In the genomic region with DNA sequence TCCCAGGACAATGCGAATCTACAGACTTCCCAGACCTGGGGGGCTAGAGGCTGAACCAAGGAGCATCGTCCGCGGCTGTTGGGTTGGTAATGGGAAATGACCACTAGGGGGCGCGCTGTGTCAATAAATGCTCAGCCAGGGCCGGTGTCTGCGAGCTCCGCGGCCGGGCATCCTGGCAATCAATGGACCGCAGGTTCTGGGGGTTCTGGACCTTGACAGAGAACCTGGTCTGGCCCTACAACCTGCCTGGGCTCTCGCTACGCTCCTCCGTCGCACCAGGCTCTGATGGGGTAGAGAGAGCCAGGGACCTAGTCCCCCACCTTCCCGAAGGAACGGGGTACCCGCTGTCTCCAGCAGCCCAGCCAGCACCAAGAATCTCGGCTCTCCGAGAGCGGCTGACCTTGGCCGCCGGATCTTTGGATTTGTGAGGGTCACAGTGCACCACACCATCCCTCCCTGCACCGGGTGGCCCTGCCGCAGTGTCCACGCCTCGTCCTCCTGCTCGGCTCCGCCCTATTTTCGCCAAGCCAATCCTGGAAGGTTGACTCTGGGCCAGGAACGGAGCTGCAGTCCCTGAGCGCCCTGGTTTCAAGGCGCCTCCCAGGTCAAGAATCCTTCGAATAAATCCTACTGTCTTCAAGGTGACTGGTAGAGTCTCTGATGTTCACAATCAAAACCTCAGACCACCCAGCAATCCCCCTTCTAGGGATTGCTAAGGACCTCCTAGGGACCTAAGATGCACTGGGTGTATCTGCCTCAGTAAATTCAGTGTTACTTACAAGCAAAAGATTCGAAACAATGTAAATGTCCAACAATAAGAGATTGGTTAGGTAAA, we compare ENCODE assay signal across 1 cellular context.
TF ChIP-seq lines count a peak whose summit lies in the region.

No MANE protein-coding gene starts in this region.

TF ChIP-seq in HepG2, 621 proteins besides CTCF, POLR2A, EP300 and RAD21 (continued from another document and continues in another):
- TF ChIP-seq ZFAT (CRISPR knock-in tag; conservative IDR thresholded peaks at IDR 0.05): 0 out of 2 replicates have a peak, but pooled peaks have one; percentile 60
- TF ChIP-seq, protein P1, sequence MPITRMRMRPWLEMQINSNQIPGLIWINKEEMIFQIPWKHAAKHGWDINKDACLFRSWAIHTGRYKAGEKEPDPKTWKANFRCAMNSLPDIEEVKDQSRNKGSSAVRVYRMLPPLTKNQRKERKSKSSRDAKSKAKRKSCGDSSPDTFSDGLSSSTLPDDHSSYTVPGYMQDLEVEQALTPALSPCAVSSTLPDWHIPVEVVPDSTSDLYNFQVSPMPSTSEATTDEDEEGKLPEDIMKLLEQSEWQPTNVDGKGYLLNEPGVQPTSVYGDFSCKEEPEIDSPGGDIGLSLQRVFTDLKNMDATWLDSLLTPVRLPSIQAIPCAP (CRISPR knock-in tag; IDR thresholded peaks at IDR 0.05; ENCODE audit: low read depth): no peak
- peak; percentile 44; the same call in 1 of the 2 replicates for TF ChIP-seq NR2F6 (IDR thresholded peaks at IDR 0.05)
- peak; percentile 68 for TF ChIP-seq NR2F6 (CRISPR knock-in tag; IDR thresholded peaks at IDR 0.05)
- no peak; the same call in 1 of the 2 replicates for TF ChIP-seq ZNF33B (CRISPR knock-in tag; IDR thresholded peaks at IDR 0.05)
- no peak for TF ChIP-seq MAFK (conservative IDR thresholded peaks at IDR 0.05 in 1 of 2, IDR thresholded peaks at IDR 0.05 in 1 of 2; ENCODE audit: low read length in 2 of 2)
- TF ChIP-seq, protein P2, sequence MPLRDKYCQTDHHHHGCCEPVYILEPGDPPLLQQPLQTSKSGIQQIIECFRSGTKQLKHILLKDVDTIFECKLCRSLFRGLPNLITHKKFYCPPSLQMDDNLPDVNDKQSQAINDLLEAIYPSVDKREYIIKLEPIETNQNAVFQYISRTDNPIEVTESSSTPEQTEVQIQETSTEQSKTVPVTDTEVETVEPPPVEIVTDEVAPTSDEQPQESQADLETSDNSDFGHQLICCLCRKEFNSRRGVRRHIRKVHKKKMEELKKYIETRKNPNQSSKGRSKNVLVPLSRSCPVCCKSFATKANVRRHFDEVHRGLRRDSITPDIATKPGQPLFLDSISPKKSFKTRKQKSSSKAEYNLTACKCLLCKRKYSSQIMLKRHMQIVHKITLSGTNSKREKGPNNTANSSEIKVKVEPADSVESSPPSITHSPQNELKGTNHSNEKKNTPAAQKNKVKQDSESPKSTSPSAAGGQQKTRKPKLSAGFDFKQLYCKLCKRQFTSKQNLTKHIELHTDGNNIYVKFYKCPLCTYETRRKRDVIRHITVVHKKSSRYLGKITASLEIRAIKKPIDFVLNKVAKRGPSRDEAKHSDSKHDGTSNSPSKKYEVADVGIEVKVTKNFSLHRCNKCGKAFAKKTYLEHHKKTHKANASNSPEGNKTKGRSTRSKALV (CRISPR knock-in tag; IDR thresholded peaks at IDR 0.05): peak; percentile 64; the same call in 1 of the 2 replicates
- TF ChIP-seq ZSCAN9 (CRISPR knock-in tag; IDR thresholded peaks at IDR 0.05; ENCODE audit: borderline replicate concordance): 0 out of 2 replicates have a peak, but pooled peaks have one; percentile 19
- no peak; the same call in 1 of the 2 replicates for TF ChIP-seq SMAD1 (CRISPR knock-in tag; IDR thresholded peaks at IDR 0.05; ENCODE audit: borderline replicate concordance, low read depth)
- no peak for TF ChIP-seq ZNF33A (CRISPR knock-in tag; IDR thresholded peaks at IDR 0.05; ENCODE audit: borderline replicate concordance)
- no peak for TF ChIP-seq BRCA1 (CRISPR knock-in tag; IDR thresholded peaks at IDR 0.05)
- TF ChIP-seq ARHGAP35 (CRISPR knock-in tag; IDR thresholded peaks at IDR 0.05; ENCODE audit: borderline replicate concordance): no peak; the same call in 1 of the 2 replicates
- TF ChIP-seq TBX2 (CRISPR knock-in tag; IDR thresholded peaks at IDR 0.05; ENCODE audit: borderline replicate concordance): peak; percentile 89; the same call in 1 of the 2 replicates
- peak; percentile 46; the same call in 1 of the 2 replicates for TF ChIP-seq IRF2 (CRISPR knock-in tag; IDR thresholded peaks at IDR 0.05)
- no peak for TF ChIP-seq ZNF24 (IDR thresholded peaks at IDR 0.05)
- no peak for TF ChIP-seq ZNF382 (CRISPR knock-in tag; IDR thresholded peaks at IDR 0.05; ENCODE audit: borderline replicate concordance)
- no peak for TF ChIP-seq PLRG1 (conservative IDR thresholded peaks at IDR 0.05)
- TF ChIP-seq CSRNP1 (CRISPR knock-in tag; IDR thresholded peaks at IDR 0.05): peak; percentile 87; the same call in 1 of the 2 replicates
- TF ChIP-seq ZNF207 (IDR thresholded peaks at IDR 0.05; ENCODE audit: borderline replicate concordance): no peak
- TF ChIP-seq EZH2 (conservative IDR thresholded peaks at IDR 0.05; ENCODE audit: low read depth, low read length): no peak
- TF ChIP-seq, protein P3, sequence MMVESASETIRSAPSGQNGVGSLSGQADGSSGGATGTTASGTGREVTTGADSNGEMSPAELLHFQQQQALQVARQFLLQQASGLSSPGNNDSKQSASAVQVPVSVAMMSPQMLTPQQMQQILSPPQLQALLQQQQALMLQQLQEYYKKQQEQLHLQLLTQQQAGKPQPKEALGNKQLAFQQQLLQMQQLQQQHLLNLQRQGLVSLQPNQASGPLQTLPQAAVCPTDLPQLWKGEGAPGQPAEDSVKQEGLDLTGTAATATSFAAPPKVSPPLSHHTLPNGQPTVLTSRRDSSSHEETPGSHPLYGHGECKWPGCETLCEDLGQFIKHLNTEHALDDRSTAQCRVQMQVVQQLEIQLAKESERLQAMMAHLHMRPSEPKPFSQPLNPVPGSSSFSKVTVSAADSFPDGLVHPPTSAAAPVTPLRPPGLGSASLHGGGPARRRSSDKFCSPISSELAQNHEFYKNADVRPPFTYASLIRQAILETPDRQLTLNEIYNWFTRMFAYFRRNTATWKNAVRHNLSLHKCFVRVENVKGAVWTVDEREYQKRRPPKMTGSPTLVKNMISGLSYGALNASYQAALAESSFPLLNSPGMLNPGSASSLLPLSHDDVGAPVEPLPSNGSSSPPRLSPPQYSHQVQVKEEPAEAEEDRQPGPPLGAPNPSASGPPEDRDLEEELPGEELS (CRISPR knock-in tag; IDR thresholded peaks at IDR 0.05): peak; percentile 24; the same call in 1 of the 2 replicates
- no peak for TF ChIP-seq ATF2 (CRISPR knock-in tag; IDR thresholded peaks at IDR 0.05)
- no peak for TF ChIP-seq CREBL2 (CRISPR knock-in tag; IDR thresholded peaks at IDR 0.05; ENCODE audit: borderline replicate concordance)
- TF ChIP-seq ZNF720 (CRISPR knock-in tag; IDR thresholded peaks at IDR 0.05): no peak
- no peak for TF ChIP-seq ZNF850 (CRISPR knock-in tag; conservative IDR thresholded peaks at IDR 0.05)
- TF ChIP-seq ERF (CRISPR knock-in tag; IDR thresholded peaks at IDR 0.05): peak; percentile 81; the same call in 1 of the 2 replicates
- no peak for TF ChIP-seq NFKBIZ (CRISPR knock-in tag; IDR thresholded peaks at IDR 0.05)
- no peak for TF ChIP-seq E2F2 (CRISPR knock-in tag; IDR thresholded peaks at IDR 0.05; ENCODE audit: borderline replicate concordance)
- no peak for TF ChIP-seq TEAD2 (CRISPR knock-in tag; IDR thresholded peaks at IDR 0.05)
- no peak for TF ChIP-seq MTF2 (CRISPR knock-in tag; IDR thresholded peaks at IDR 0.05; ENCODE audit: borderline replicate concordance)
- TF ChIP-seq SALL1 (CRISPR knock-in tag; IDR thresholded peaks at IDR 0.05): peak; percentile 75
- TF ChIP-seq ZNF503 (CRISPR knock-in tag; IDR thresholded peaks at IDR 0.05): 0 out of 2 replicates have a peak, but pooled peaks have one; percentile 24
- no peak; the same call in 1 of the 2 replicates for TF ChIP-seq ZNF746 (CRISPR knock-in tag; IDR thresholded peaks at IDR 0.05)
- TF ChIP-seq, protein P4, sequence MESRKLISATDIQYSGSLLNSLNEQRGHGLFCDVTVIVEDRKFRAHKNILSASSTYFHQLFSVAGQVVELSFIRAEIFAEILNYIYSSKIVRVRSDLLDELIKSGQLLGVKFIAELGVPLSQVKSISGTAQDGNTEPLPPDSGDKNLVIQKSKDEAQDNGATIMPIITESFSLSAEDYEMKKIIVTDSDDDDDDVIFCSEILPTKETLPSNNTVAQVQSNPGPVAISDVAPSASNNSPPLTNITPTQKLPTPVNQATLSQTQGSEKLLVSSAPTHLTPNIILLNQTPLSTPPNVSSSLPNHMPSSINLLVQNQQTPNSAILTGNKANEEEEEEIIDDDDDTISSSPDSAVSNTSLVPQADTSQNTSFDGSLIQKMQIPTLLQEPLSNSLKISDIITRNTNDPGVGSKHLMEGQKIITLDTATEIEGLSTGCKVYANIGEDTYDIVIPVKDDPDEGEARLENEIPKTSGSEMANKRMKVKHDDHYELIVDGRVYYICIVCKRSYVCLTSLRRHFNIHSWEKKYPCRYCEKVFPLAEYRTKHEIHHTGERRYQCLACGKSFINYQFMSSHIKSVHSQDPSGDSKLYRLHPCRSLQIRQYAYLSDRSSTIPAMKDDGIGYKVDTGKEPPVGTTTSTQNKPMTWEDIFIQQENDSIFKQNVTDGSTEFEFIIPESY (CRISPR knock-in tag; IDR thresholded peaks at IDR 0.05): no peak
- TF ChIP-seq ZNF432 (CRISPR knock-in tag; IDR thresholded peaks at IDR 0.05; ENCODE audit: borderline replicate concordance): no peak
- TF ChIP-seq PHF5A (CRISPR knock-in tag; IDR thresholded peaks at IDR 0.05; ENCODE audit: low read depth, unreplicated experiment): no peak
- TF ChIP-seq LRRFIP1 (CRISPR knock-in tag; conservative IDR thresholded peaks at IDR 0.05): no peak
- peak; percentile 96 for TF ChIP-seq MLX (CRISPR knock-in tag; IDR thresholded peaks at IDR 0.05)
- peak; percentile 19; the same call in 1 of the 2 replicates for TF ChIP-seq NCOA1 (CRISPR knock-in tag; IDR thresholded peaks at IDR 0.05)
- 0 out of 2 replicates have a peak, but pooled peaks have one; percentile 56 for TF ChIP-seq KDM3A (CRISPR knock-in tag; IDR thresholded peaks at IDR 0.05; ENCODE audit: low read depth)
- no peak for TF ChIP-seq CEBPB (IDR thresholded peaks at IDR 0.05; ENCODE audit: borderline replicate concordance, low read depth, low read length)
- TF ChIP-seq ZNF441 (CRISPR knock-in tag; IDR thresholded peaks at IDR 0.05; ENCODE audit: borderline replicate concordance): no peak
